25 cellular contexts compared by ENCODE assay signal in genomic region chr5:96157077-96157780, GRCh38.
A peak's percentile ranks its signal among the peaks of the same experiment; 100 is the strongest.
DNase-seq lines count a peak whose midpoint lies in the region; ATAC-seq, FAIRE-seq and TF ChIP-seq lines count a peak whose summit lies in the region.
"Had no signal": no experiment of that assay in that cellular context is flagged by ENCODE, and none has a peak within 500 bp of the region (broad histone marks: within the 10 kb centered on the region; RNA-seq: fewer than 3 reads in every experiment).

No MANE protein-coding gene starts in this region.

- TF ChIP-seq CTCF in epithelial cell of esophagus (IDR thresholded peaks at IDR 0.05; ENCODE audit: insufficient read depth, low read depth, low read length, missing control alignments): no peak
- no peak for TF ChIP-seq CTCF in pancreas (IDR thresholded peaks at IDR 0.05)
- no peak for TF ChIP-seq CTCF in CD14-positive monocyte (IDR thresholded peaks at IDR 0.05)
- TF ChIP-seq CTCF in WERI-Rb-1 (IDR thresholded peaks at IDR 0.05; ENCODE audit: low read depth, low read length): no peak

- H3K27ac ChIP-seq in pancreas: peak overlapping the region in 2 of 4 donors; percentile 10 to 53
- no peak overlapping the region for H3K27ac ChIP-seq in WERI-Rb-1
- H3K27ac ChIP-seq: PC-9, right lobe of liver had no signal

- H3K9me3 ChIP-seq in pancreas (no peaks in the 10 kb centered on the region), WERI-Rb-1 (ENCODE audit: severe bottlenecking) (no peaks in the 10 kb centered on the region)
- H3K9me3 ChIP-seq: HAP-1, right lobe of liver had no signal

- no peak overlapping the region for H3K27ac Mint-ChIP-seq in CD14-positive monocyte
- H3K27ac Mint-ChIP-seq: effector memory CD8-positive, alpha-beta T cell; nephron progenitor cell; T-helper 1 cell treated with Interleukin-12 subunit alpha and Interleukin-12 subunit beta and Interleukin-4 antibody, amounts not matched to agents 30 μg/mL and 1 μg/mL, for 36 hours had no signal

- DNase-seq in DMS53 (lab: John Stamatoyannopoulos, UW) (peak; percentile 75), M059J (ENCODE audit: low read depth) (peak; percentile 61), epithelial cell of esophagus (ENCODE audit: low read depth) (peak; percentile 70), pancreas (no peak), CD14-positive monocyte (ENCODE audit: low spot score) (no peak), left lobe of liver (ENCODE audit: low spot score) (no peak), WERI-Rb-1 (no peak), NCI-H345 treated with DMSO at 0.1 percent for 48 hours (lab: John Stamatoyannopoulos, UW; ENCODE audit: unreplicated experiment) (no peak)
- DNase-seq: activated effector memory CD4-positive, alpha-beta T cell treated with anti-CD3 and anti-CD28 coated beads, Interleukin-2, amount 50 U/mL, for 16 hours; DMS153; effector memory CD8-positive, alpha-beta T cell; GDM1; head of caudate nucleus; left ventricle myocardium superior; NCI-H187 treated with DMSO at 0.1 percent for 48 hours; NCI-H2227 treated with DMSO at 0.1 percent for 48 hours; nephron progenitor cell; right lobe of liver; substantia nigra had no signal

- ATAC-seq in pancreas (peak; percentile 48 to 84 (median 74)), left lobe of liver (no peak)
- ATAC-seq: effector memory CD8-positive, alpha-beta T cell; left ventricle myocardium superior; right lobe of liver had no signal

- intact Hi-C loops in pancreas (cut with DNase I): no loop called here
- intact Hi-C loops in CD14-positive monocyte (cut with micrococcal nuclease): no loop called here

- H3K9me3 Mint-ChIP-seq in CD14-positive monocyte: peaks cover 0 to 3% (median 0%) of the 10 kb centered on the region in 7 donors
- H3K9me3 Mint-ChIP-seq: brain; effector memory CD8-positive, alpha-beta T cell; T-helper 1 cell treated with Interleukin-12 subunit alpha and Interleukin-12 subunit beta and Interleukin-4 antibody, amounts not matched to agents 30 μg/mL and 1 μg/mL, for 36 hours had no signal

- H3K4me3 ChIP-seq in epithelial cell of esophagus (ENCODE audit: low read length) (no peak overlapping the region), pancreas (no peak overlapping the region), WERI-Rb-1 (ENCODE audit: low read depth, low read length) (no peak overlapping the region)
- H3K4me3 ChIP-seq: HAP-1, PC-9, right lobe of liver, SJCRH30 had no signal

- H3K27me3 ChIP-seq in pancreas (no peaks in the 10 kb centered on the region), WERI-Rb-1 (ENCODE audit: insufficient read depth, low read depth, severe bottlenecking) (no peaks in the 10 kb centered on the region)
- H3K27me3 ChIP-seq: right lobe of liver, SJCRH30 had no signal

- WGBS in pancreas, 2 donors: 23 to 41% methylated on average over 4 of the region's 4 CpGs

- H3K4me3 Mint-ChIP-seq in CD14-positive monocyte: no peak overlapping the region
- H3K4me3 Mint-ChIP-seq: brain; effector memory CD8-positive, alpha-beta T cell; IgD-negative memory B cell; nephron progenitor cell; T-helper 1 cell treated with Interleukin-12 subunit alpha and Interleukin-12 subunit beta and Interleukin-4 antibody, amounts not matched to agents 30 μg/mL and 1 μg/mL, for 36 hours had no signal

- H3K36me3 Mint-ChIP-seq in CD14-positive monocyte: peaks cover 0 to under 1% of the 10 kb centered on the region in 2 donors
- H3K36me3 Mint-ChIP-seq: brain, IgD-negative memory B cell had no signal

- peak; percentile 84 for FAIRE-seq in pancreas (lab: Jason Lieb, UNC)

- peaks cover 7 to 8% (median 7%) of the 10 kb centered on the region in 3 donors for H3K4me1 ChIP-seq in pancreas
- H3K4me1 ChIP-seq: right lobe of liver had no signal

- H3K4me1 Mint-ChIP-seq in CD14-positive monocyte: peaks cover 2% of the 10 kb centered on the region
- H3K4me1 Mint-ChIP-seq: IgD-negative memory B cell, nephron progenitor cell had no signal

- H3K27me3 Mint-ChIP-seq in CD14-positive monocyte (ENCODE audit: low read depth in 3 of 3): no peaks in the 10 kb centered on the region
- H3K27me3 Mint-ChIP-seq: brain had no signal

- H3K36me3 ChIP-seq in pancreas (no peaks in the 10 kb centered on the region), WERI-Rb-1 (no peaks in the 10 kb centered on the region)
- H3K36me3 ChIP-seq: HAP-1, right lobe of liver, SJCRH30 had no signal

Comparison
In these comparisons a context has a peak if more than half of its experiments do, and no peak if none do; other contexts are left out.
1. DNase-seq: peak in DMS53 (single experiment), M059J (single experiment) and epithelial cell of esophagus (single experiment); none in pancreas (0 of 6), CD14-positive monocyte (single experiment), left lobe of liver (single experiment), WERI-Rb-1 (single experiment) and NCI-H345 treated with DMSO at 0.1 percent for 48 hours (single experiment).